1 cellular context compared by ENCODE assay signal in the genomic region with DNA sequence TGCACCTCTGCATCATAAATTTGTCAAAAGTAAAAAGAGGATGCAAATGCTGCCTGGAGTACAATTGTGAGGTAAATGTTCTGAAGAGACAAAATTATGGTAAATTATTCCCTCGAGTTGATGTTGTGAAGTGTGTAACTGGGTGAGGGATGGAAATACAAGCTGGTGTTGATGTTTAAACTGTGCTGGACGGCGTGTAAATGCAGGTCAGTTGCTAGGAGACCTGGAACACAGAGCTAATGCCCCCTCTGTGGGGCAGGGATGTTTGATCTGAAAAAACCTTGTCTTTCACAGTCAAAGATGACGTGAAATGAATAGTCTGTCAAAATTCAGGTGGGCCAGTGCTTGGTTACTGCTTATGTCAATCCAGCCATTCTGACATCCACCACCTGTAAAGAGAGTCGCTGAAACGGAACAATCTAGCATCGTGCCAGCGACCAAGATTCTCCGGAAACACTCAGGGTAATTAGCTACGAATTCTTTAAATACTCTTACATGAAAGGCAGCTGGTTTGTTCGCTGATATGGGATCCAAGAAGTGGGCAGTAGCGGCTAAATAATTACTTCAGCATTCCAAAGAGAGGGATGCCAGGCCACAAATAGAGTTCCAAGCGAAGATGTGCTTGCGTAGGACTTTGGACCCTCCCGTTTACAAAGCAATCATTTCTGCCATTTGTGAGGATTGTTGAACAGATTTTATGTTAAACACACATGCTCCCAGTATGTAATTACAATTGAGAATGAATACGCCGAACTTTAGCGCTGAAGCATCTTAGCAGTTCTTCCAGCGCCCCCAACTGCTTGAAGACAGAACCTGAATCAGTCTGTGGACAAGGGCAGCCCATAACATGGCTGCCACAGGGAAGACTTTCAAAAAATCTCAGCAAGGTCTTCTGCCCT.
TF ChIP-seq lines count a peak whose summit lies in the region.

No MANE protein-coding gene starts in this region.

TF ChIP-seq in HepG2, 621 proteins besides CTCF, POLR2A, EP300 and RAD21 (continued from another document and continues in another):
- TF ChIP-seq, protein P1, sequence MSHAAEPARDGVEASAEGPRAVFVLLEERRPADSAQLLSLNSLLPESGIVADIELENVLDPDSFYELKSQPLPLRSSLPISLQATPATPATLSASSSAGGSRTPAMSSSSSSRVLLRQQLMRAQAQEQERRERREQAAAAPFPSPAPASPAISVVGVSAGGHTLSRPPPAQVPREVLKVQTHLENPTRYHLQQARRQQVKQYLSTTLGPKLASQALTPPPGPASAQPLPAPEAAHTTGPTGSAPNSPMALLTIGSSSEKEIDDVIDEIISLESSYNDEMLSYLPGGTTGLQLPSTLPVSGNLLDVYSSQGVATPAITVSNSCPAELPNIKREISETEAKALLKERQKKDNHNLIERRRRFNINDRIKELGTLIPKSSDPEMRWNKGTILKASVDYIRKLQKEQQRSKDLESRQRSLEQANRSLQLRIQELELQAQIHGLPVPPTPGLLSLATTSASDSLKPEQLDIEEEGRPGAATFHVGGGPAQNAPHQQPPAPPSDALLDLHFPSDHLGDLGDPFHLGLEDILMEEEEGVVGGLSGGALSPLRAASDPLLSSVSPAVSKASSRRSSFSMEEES (CRISPR knock-in tag; IDR thresholded peaks at IDR 0.05), result no peak
- TF ChIP-seq RFX3 (CRISPR knock-in tag; IDR thresholded peaks at IDR 0.05) (peak; percentile 68), SRSF9 (IDR thresholded peaks at IDR 0.05; ENCODE audit: borderline replicate concordance, insufficient read depth, low read depth, low read length, poor library complexity, severe bottlenecking) (no peak), ZNF180 (CRISPR knock-in tag; IDR thresholded peaks at IDR 0.05; ENCODE audit: borderline replicate concordance, low read depth) (no peak), SATB2 (CRISPR knock-in tag; IDR thresholded peaks at IDR 0.05) (no peak), ZMYM3 (CRISPR knock-in tag; IDR thresholded peaks at IDR 0.05) (no peak), MTF2 (CRISPR knock-in tag; IDR thresholded peaks at IDR 0.05; ENCODE audit: borderline replicate concordance) (no peak), PCBP2 (optimal IDR thresholded peaks at IDR 0.05; ENCODE audit: low read depth, low read length, poor library complexity, severe bottlenecking) (no peak), ZNF766 (CRISPR knock-in tag; IDR thresholded peaks at IDR 0.05; ENCODE audit: borderline replicate concordance) (no peak), U2AF2 (IDR thresholded peaks at IDR 0.05; ENCODE audit: low read depth, low read length) (no peak), GTF2F1 (IDR thresholded peaks at IDR 0.05; ENCODE audit: low read length) (no peak), CBX2 (IDR thresholded peaks at IDR 0.05; ENCODE audit: low read depth, low read length) (no peak), CBX2 (CRISPR knock-in tag; IDR thresholded peaks at IDR 0.05; ENCODE audit: low read depth) (no peak), ZBTB38 (CRISPR knock-in tag; IDR thresholded peaks at IDR 0.05) (no peak), TEAD3 (CRISPR knock-in tag; optimal IDR thresholded peaks at IDR 0.05; ENCODE audit: borderline replicate concordance) (peak; percentile 38), POGZ (CRISPR knock-in tag; IDR thresholded peaks at IDR 0.05) (no peak), MED1 (CRISPR knock-in tag; IDR thresholded peaks at IDR 0.05) (no peak), MED13 (CRISPR knock-in tag; IDR thresholded peaks at IDR 0.05) (no peak), CBX5 (CRISPR knock-in tag; IDR thresholded peaks at IDR 0.05; ENCODE audit: borderline replicate concordance) (no peak), FOXJ3 (CRISPR knock-in tag; IDR thresholded peaks at IDR 0.05; ENCODE audit: borderline replicate concordance) (peak; percentile 11; the same call in 1 of the 2 replicates), PPARG (CRISPR knock-in tag; conservative IDR thresholded peaks at IDR 0.05) (no peak), PHF21A (CRISPR knock-in tag; IDR thresholded peaks at IDR 0.05) (peak; percentile 54; the same call in 1 of the 2 replicates), ONECUT2 (CRISPR knock-in tag; IDR thresholded peaks at IDR 0.05) (no peak), REPIN1 (CRISPR knock-in tag; IDR thresholded peaks at IDR 0.05; ENCODE audit: borderline replicate concordance, low read depth) (peak; percentile 68), HNRNPLL (IDR thresholded peaks at IDR 0.05; ENCODE audit: low read depth, low read length, poor library complexity, severe bottlenecking) (no peak), SKI (IDR thresholded peaks at IDR 0.05; ENCODE audit: partially characterized antibody) (no peak), SAP130 (CRISPR knock-in tag; IDR thresholded peaks at IDR 0.05; ENCODE audit: low read depth) (peak; percentile 45), ZFP36 (IDR thresholded peaks at IDR 0.05; ENCODE audit: borderline replicate concordance, low read depth, low read length, partially characterized antibody) (no peak), ZFP82 (CRISPR knock-in tag; IDR thresholded peaks at IDR 0.05; ENCODE audit: borderline replicate concordance) (no peak), CAMTA2 (CRISPR knock-in tag; IDR thresholded peaks at IDR 0.05; ENCODE audit: borderline replicate concordance) (no peak), TAF1 (CRISPR knock-in tag; IDR thresholded peaks at IDR 0.05) (no peak), PHF8 (CRISPR knock-in tag; IDR thresholded peaks at IDR 0.05) (peak; percentile 20), ELF3 (CRISPR knock-in tag; IDR thresholded peaks at IDR 0.05) (no peak), ZSCAN21 (CRISPR knock-in tag; IDR thresholded peaks at IDR 0.05; ENCODE audit: borderline replicate concordance) (no peak), MXD4 (CRISPR knock-in tag; IDR thresholded peaks at IDR 0.05) (no peak), YEATS2 (CRISPR knock-in tag; IDR thresholded peaks at IDR 0.05; ENCODE audit: borderline replicate concordance) (no peak), AHR (CRISPR knock-in tag; IDR thresholded peaks at IDR 0.05) (no peak), JDP2 (CRISPR knock-in tag; IDR thresholded peaks at IDR 0.05; ENCODE audit: borderline replicate concordance) (no peak), ZNF205 (CRISPR knock-in tag; IDR thresholded peaks at IDR 0.05) (no peak), CCAR2 (optimal IDR thresholded peaks at IDR 0.05; ENCODE audit: low read depth, low read length) (no peak), CBX1 (IDR thresholded peaks at IDR 0.05; ENCODE audit: low read depth) (no peak), RARG (CRISPR knock-in tag; IDR thresholded peaks at IDR 0.05; ENCODE audit: low read depth) (no peak), TRIM24 (CRISPR knock-in tag; IDR thresholded peaks at IDR 0.05) (no peak), NR2F1 (CRISPR knock-in tag; IDR thresholded peaks at IDR 0.05) (no peak)
- TF ChIP-seq, protein P2, sequence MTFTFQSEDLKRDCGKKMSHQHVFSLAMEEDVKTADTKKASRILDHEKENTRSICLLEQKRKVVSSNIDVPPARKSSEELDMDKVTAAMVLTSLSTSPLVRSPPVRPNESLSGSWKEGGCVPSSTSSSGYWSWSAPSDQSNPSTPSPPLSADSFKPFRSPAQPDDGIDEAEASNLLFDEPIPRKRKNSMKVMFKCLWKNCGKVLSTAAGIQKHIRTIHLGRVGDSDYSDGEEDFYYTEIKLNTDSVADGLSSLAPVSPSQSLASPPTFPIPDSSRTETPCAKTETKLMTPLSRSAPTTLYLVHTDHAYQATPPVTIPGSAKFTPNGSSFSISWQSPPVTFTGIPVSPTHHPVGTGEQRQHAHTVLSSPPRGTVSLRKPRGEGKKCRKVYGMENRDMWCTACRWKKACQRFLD (CRISPR knock-in tag; IDR thresholded peaks at IDR 0.05; ENCODE audit: borderline replicate concordance), result no peak
- TF ChIP-seq, protein P3, sequence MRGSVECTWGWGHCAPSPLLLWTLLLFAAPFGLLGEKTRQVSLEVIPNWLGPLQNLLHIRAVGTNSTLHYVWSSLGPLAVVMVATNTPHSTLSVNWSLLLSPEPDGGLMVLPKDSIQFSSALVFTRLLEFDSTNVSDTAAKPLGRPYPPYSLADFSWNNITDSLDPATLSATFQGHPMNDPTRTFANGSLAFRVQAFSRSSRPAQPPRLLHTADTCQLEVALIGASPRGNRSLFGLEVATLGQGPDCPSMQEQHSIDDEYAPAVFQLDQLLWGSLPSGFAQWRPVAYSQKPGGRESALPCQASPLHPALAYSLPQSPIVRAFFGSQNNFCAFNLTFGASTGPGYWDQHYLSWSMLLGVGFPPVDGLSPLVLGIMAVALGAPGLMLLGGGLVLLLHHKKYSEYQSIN (CRISPR knock-in tag; IDR thresholded peaks at IDR 0.05; ENCODE audit: borderline replicate concordance), result no peak
- TF ChIP-seq, protein P4, sequence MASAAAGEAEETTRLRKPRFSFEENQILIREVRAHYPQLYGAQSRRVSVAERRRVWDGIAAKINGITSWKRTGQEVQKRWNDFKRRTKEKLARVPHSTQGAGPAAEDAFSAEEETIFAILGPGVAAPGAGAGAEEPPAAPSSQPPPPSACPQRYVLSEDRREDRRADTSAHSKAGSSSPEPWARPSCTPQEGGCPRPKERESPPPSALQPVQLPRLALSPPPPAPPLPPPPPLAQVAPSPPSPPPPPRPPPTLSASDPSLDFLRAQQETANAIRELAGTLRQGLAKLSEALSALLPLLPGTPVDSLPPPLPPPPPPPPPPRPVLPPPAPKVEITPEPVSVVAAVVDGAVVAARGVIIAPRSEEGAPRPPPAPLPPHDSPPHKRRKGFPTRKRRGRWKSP (CRISPR knock-in tag; IDR thresholded peaks at IDR 0.05), result peak; percentile 45; the same call in 1 of the 2 replicates
- TF ChIP-seq, protein P5, sequence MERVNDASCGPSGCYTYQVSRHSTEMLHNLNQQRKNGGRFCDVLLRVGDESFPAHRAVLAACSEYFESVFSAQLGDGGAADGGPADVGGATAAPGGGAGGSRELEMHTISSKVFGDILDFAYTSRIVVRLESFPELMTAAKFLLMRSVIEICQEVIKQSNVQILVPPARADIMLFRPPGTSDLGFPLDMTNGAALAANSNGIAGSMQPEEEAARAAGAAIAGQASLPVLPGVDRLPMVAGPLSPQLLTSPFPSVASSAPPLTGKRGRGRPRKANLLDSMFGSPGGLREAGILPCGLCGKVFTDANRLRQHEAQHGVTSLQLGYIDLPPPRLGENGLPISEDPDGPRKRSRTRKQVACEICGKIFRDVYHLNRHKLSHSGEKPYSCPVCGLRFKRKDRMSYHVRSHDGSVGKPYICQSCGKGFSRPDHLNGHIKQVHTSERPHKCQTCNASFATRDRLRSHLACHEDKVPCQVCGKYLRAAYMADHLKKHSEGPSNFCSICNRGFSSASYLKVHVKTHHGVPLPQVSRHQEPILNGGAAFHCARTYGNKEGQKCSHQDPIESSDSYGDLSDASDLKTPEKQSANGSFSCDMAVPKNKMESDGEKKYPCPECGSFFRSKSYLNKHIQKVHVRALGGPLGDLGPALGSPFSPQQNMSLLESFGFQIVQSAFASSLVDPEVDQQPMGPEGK (CRISPR knock-in tag; IDR thresholded peaks at IDR 0.05), result no peak
- TF ChIP-seq, protein P6, sequence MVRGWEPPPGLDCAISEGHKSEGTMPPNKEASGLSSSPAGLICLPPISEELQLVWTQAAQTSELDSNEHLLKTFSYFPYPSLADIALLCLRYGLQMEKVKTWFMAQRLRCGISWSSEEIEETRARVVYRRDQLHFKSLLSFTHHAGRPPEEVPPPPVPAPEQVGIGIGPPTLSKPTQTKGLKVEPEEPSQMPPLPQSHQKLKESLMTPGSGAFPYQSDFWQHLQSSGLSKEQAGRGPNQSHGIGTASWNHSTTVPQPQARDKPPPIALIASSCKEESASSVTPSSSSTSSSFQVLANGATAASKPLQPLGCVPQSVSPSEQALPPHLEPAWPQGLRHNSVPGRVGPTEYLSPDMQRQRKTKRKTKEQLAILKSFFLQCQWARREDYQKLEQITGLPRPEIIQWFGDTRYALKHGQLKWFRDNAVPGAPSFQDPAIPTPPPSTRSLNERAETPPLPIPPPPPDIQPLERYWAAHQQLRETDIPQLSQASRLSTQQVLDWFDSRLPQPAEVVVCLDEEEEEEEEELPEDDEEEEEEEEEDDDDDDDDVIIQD (CRISPR knock-in tag; IDR thresholded peaks at IDR 0.05; ENCODE audit: low read depth), result peak; percentile 40; the same call in 1 of the 2 replicates
- TF ChIP-seq, protein P7, sequence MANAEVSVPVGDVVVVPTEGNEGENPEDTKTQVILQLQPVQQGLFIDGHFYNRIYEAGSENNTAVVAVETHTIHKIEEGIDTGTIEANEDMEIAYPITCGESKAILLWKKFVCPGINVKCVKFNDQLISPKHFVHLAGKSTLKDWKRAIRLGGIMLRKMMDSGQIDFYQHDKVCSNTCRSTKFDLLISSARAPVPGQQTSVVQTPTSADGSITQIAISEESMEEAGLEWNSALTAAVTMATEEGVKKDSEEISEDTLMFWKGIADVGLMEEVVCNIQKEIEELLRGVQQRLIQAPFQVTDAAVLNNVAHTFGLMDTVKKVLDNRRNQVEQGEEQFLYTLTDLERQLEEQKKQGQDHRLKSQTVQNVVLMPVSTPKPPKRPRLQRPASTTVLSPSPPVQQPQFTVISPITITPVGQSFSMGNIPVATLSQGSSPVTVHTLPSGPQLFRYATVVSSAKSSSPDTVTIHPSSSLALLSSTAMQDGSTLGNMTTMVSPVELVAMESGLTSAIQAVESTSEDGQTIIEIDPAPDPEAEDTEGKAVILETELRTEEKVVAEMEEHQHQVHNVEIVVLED (CRISPR knock-in tag; IDR thresholded peaks at IDR 0.05; ENCODE audit: borderline replicate concordance), result no peak
- TF ChIP-seq, protein P8, sequence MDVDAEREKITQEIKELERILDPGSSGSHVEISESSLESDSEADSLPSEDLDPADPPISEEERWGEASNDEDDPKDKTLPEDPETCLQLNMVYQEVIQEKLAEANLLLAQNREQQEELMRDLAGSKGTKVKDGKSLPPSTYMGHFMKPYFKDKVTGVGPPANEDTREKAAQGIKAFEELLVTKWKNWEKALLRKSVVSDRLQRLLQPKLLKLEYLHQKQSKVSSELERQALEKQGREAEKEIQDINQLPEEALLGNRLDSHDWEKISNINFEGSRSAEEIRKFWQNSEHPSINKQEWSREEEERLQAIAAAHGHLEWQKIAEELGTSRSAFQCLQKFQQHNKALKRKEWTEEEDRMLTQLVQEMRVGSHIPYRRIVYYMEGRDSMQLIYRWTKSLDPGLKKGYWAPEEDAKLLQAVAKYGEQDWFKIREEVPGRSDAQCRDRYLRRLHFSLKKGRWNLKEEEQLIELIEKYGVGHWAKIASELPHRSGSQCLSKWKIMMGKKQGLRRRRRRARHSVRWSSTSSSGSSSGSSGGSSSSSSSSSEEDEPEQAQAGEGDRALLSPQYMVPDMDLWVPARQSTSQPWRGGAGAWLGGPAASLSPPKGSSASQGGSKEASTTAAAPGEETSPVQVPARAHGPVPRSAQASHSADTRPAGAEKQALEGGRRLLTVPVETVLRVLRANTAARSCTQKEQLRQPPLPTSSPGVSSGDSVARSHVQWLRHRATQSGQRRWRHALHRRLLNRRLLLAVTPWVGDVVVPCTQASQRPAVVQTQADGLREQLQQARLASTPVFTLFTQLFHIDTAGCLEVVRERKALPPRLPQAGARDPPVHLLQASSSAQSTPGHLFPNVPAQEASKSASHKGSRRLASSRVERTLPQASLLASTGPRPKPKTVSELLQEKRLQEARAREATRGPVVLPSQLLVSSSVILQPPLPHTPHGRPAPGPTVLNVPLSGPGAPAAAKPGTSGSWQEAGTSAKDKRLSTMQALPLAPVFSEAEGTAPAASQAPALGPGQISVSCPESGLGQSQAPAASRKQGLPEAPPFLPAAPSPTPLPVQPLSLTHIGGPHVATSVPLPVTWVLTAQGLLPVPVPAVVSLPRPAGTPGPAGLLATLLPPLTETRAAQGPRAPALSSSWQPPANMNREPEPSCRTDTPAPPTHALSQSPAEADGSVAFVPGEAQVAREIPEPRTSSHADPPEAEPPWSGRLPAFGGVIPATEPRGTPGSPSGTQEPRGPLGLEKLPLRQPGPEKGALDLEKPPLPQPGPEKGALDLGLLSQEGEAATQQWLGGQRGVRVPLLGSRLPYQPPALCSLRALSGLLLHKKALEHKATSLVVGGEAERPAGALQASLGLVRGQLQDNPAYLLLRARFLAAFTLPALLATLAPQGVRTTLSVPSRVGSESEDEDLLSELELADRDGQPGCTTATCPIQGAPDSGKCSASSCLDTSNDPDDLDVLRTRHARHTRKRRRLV (CRISPR knock-in tag; IDR thresholded peaks at IDR 0.05), result no peak
